In genomic region chr2:36574560-36574959, GRCh38 we compare ENCODE assay signal across 1 cellular context.
TF ChIP-seq lines count a peak whose summit lies in the region.

No MANE protein-coding gene starts in this region.

TF ChIP-seq in A549, 52 proteins besides CTCF, POLR2A, EP300 and RAD21 (continued from another document):
- no peak for TF ChIP-seq MAZ (IDR thresholded peaks at IDR 0.05; ENCODE audit: borderline replicate concordance, low read depth, low read length)
TF ChIP-seq in A549: peak in this region for 1.
